ENCODE assay signal across 1 cellular context in the genomic region with DNA sequence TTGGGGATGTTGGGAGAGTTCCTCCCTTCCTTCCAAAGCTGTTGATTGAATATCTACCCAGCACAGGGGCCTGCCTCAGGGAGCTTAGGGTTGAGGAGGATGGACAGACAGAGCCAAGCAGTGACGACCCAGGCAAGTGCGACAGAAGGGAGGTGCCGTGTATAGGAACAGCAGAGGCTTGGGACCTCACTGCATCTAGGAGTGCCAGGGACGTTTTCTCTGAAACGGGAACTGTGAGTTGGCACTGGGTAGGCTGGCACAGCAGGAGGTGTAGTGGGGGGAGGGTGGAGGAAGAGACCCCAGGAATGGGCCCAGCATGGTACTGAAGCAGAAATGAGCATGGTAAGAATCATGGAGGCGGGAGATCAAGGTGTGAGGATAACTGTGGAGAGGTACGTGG.
TF ChIP-seq lines count a peak whose summit lies in the region.

No MANE protein-coding gene starts in this region.

TF ChIP-seq in H1, 55 proteins besides CTCF, POLR2A, EP300 and RAD21:
- no peak for TF ChIP-seq YY1 (IDR thresholded peaks at IDR 0.05; ENCODE audit: low read depth, low read length)
- TF ChIP-seq, protein P1, sequence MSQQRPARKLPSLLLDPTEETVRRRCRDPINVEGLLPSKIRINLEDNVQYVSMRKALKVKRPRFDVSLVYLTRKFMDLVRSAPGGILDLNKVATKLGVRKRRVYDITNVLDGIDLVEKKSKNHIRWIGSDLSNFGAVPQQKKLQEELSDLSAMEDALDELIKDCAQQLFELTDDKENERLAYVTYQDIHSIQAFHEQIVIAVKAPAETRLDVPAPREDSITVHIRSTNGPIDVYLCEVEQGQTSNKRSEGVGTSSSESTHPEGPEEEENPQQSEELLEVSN (IDR thresholded peaks at IDR 0.05): 0 out of 2 replicates have a peak, but pooled peaks have one; percentile 20
